ENCODE assay signal across 13 cellular contexts in the genomic region with DNA sequence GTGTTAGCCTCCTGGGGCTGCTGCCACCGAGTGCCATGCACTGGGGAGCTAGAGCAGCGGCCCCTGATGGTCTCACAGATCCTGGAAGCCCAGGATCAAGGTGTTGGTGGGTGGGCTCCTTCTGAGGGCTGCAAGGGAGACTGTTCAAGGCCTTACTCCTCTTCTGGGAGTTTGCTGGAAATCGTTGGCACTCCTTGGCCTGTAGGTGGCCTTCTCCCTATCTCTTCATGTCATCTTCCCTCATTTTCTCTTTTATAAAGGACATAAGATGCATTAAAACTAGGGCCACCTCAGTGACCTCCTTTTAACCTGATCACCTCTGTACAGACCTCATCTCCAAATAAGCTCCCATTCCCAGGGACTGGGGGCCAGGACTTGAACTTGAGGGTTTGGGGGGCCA. TPM values are rescaled to one million over a fixed set of nuclear protein-coding genes. Genes with fewer than 3 reads are reported as not detected.
DNase-seq lines count a peak whose midpoint lies in the region; ATAC-seq and TF ChIP-seq lines count a peak whose summit lies in the region.
"Had no signal": no experiment of that assay in that cellular context is flagged by ENCODE, and none has a peak within 500 bp of the region (broad histone marks: within the 10 kb centered on the region; RNA-seq: fewer than 3 reads in every experiment).

No MANE protein-coding gene starts in this region.

- dilution Hi-C loops in mammary epithelial cell (cut with HindIII; ENCODE audit: low sequenced_read_pairs), result no loop called here

- H2AFZ ChIP-seq in mammary epithelial cell (ENCODE audit: low read depth, low read length), result no peak overlapping the region

- intact Hi-C loops in activated CD8-positive, alpha-beta T cell treated with anti-CD3 and anti-CD28 coated beads for 36 hours (cut with micrococcal nuclease), result no loop called here
- intact Hi-C loops in mammary epithelial cell (cut with micrococcal nuclease), result no loop called here
- intact Hi-C loops in left colon (cut with DNase I, micrococcal nuclease), result no loop called here

- H3K4me3 ChIP-seq in mammary epithelial cell (replicated peaks in 1 of 3; ENCODE audit: insufficient read depth in 1 of 3, low read depth in 2 of 3, low read length in 3 of 3), result no peak overlapping the region
- H3K4me3 ChIP-seq: SJSA1 had no signal

- no peak for ATAC-seq in activated CD8-positive, alpha-beta T cell treated with anti-CD3 and anti-CD28 coated beads for 36 hours
- no peak for ATAC-seq in activated CD8-positive, alpha-beta T cell treated with anti-CD3 and anti-CD28 coated beads, Interleukin-2, amount 10 ng/mL, durations not matched to agents 7 days and 5 days
- no peak for ATAC-seq in left colon

- WGBS in mammary epithelial cell (ENCODE audit: low coverage, missing lambda C conversion rate), result 0% methylated on average over 1 of the region's 3 CpGs

- POLR2A ChIA-PET in activated CD8-positive, alpha-beta T cell treated with anti-CD3 and anti-CD28 coated beads for 36 hours (lab: Charles Lee), result no interaction called here
- POLR2A ChIA-PET in activated CD8-positive, alpha-beta T cell treated with anti-CD3 and anti-CD28 coated beads, Interleukin-2, amount 10 ng/mL, durations not matched to agents 7 days and 5 days (lab: Charles Lee), result no interaction called here

- H3K4me3 Mint-ChIP-seq in activated CD8-positive, alpha-beta T cell treated with anti-CD3 and anti-CD28 coated beads for 36 hours, result no peak overlapping the region
- H3K4me3 Mint-ChIP-seq in activated CD8-positive, alpha-beta T cell treated with anti-CD3 and anti-CD28 coated beads, Interleukin-2, amount 10 ng/mL, durations not matched to agents 7 days and 5 days, result no peak overlapping the region
- no peak overlapping the region for H3K4me3 Mint-ChIP-seq in osteocyte (ENCODE audit: unreplicated experiment)
- H3K4me3 Mint-ChIP-seq: activated CD4-positive, alpha-beta T cell treated with anti-CD3 and anti-CD28 coated beads, Interleukin-2, amount 10 ng/mL, durations not matched to agents 7 days and 5 days; B cell had no signal

- no peak for DNase-seq in activated CD8-positive, alpha-beta T cell treated with anti-CD3 and anti-CD28 coated beads for 36 hours
- DNase-seq in activated CD8-positive, alpha-beta T cell treated with anti-CD3 and anti-CD28 coated beads, Interleukin-2, amount 10 ng/mL, durations not matched to agents 7 days and 5 days, result no peak
- DNase-seq in M059J (ENCODE audit: low read depth), result peak; percentile 25
- no peak for DNase-seq in mammary epithelial cell
- no peak for DNase-seq in osteocyte (ENCODE audit: extremely low spot score, unreplicated experiment)
- DNase-seq in left colon, result no peak
- no peak for DNase-seq in NCI-H2171 treated with DMSO at 0.1 percent for 48 hours (lab: John Stamatoyannopoulos, UW)
- DNase-seq in NCI-H1105 treated with DMSO at 0.1 percent for 48 hours (lab: John Stamatoyannopoulos, UW), result no peak
- DNase-seq: activated CD4-positive, alpha-beta T cell treated with anti-CD3 and anti-CD28 coated beads, Interleukin-2, amount 10 ng/mL, durations not matched to agents 7 days and 5 days; activated gamma-delta T cell treated with Interleukin-2 at 50 U/mL for 16 hours had no signal

- no peaks in the 10 kb centered on the region for H3K79me2 ChIP-seq in mammary epithelial cell (ENCODE audit: insufficient read depth, low read length)

- no peak overlapping the region for H3K9ac ChIP-seq in mammary epithelial cell (ENCODE audit: insufficient read depth, low read length)

- no peaks in the 10 kb centered on the region for H3K4me1 ChIP-seq in mammary epithelial cell (ENCODE audit: insufficient read depth, low read length)
- H3K4me1 ChIP-seq: SJSA1 had no signal

- no peaks in the 10 kb centered on the region for H3K9me3 ChIP-seq in mammary epithelial cell (replicated peaks; ENCODE audit: insufficient read depth, low read length)
- H3K9me3 ChIP-seq: neutrophil, SJSA1 had no signal

- H3K27ac ChIP-seq in mammary epithelial cell (ENCODE audit: insufficient read depth, low read depth, low read length), result no peak overlapping the region
- H3K27ac ChIP-seq: neutrophil, SJSA1 had no signal

- H3K36me3 Mint-ChIP-seq in activated CD8-positive, alpha-beta T cell treated with anti-CD3 and anti-CD28 coated beads for 36 hours (ENCODE audit: low read depth), result no peaks in the 10 kb centered on the region
- H3K36me3 Mint-ChIP-seq in activated CD8-positive, alpha-beta T cell treated with anti-CD3 and anti-CD28 coated beads, Interleukin-2, amount 10 ng/mL, durations not matched to agents 7 days and 5 days (ENCODE audit: low read depth), result no peaks in the 10 kb centered on the region
- no peaks in the 10 kb centered on the region for H3K36me3 Mint-ChIP-seq in osteocyte (ENCODE audit: unreplicated experiment)

- CTCF ChIA-PET in activated CD8-positive, alpha-beta T cell treated with anti-CD3 and anti-CD28 coated beads for 36 hours (lab: Charles Lee), result no interaction called here
- CTCF ChIA-PET in activated CD8-positive, alpha-beta T cell treated with anti-CD3 and anti-CD28 coated beads, Interleukin-2, amount 10 ng/mL, durations not matched to agents 7 days and 5 days (lab: Charles Lee), result no interaction called here
- CTCF ChIA-PET in mammary epithelial cell (lab: Charles Lee; ENCODE audit: low non-redundant PET), result no interaction called here

- no TSS peak for BruUV-seq in mammary epithelial cell (replicated peaks; lab: Mats Ljungman, UMichigan)

- H3K4me1 Mint-ChIP-seq in activated CD8-positive, alpha-beta T cell treated with anti-CD3 and anti-CD28 coated beads for 36 hours (ENCODE audit: low read depth), result peaks cover 7% of the 10 kb centered on the region
- H3K4me1 Mint-ChIP-seq in activated CD8-positive, alpha-beta T cell treated with anti-CD3 and anti-CD28 coated beads, Interleukin-2, amount 10 ng/mL, durations not matched to agents 7 days and 5 days (ENCODE audit: low read depth), result no peaks in the 10 kb centered on the region
- H3K4me1 Mint-ChIP-seq in osteocyte (ENCODE audit: unreplicated experiment), result no peaks in the 10 kb centered on the region
- H3K4me1 Mint-ChIP-seq: activated CD4-positive, alpha-beta T cell treated with anti-CD3 and anti-CD28 coated beads, Interleukin-2, amount 10 ng/mL, durations not matched to agents 7 days and 5 days; B cell had no signal

- no peaks in the 10 kb centered on the region for H3K27me3 Mint-ChIP-seq in activated CD8-positive, alpha-beta T cell treated with anti-CD3 and anti-CD28 coated beads for 36 hours
- H3K27me3 Mint-ChIP-seq in activated CD8-positive, alpha-beta T cell treated with anti-CD3 and anti-CD28 coated beads, Interleukin-2, amount 10 ng/mL, durations not matched to agents 7 days and 5 days (ENCODE audit: low read depth), result no peaks in the 10 kb centered on the region
- peaks cover 6% of the 10 kb centered on the region for H3K27me3 Mint-ChIP-seq in osteocyte (ENCODE audit: unreplicated experiment)
- H3K27me3 Mint-ChIP-seq: activated CD4-positive, alpha-beta T cell treated with anti-CD3 and anti-CD28 coated beads, Interleukin-2, amount 10 ng/mL, durations not matched to agents 7 days and 5 days had no signal

- H3K27me3 ChIP-seq in mammary epithelial cell (ENCODE audit: insufficient read depth, low read length), result no peaks in the 10 kb centered on the region
- H3K27me3 ChIP-seq: neutrophil had no signal

- H3K27ac Mint-ChIP-seq in activated CD8-positive, alpha-beta T cell treated with anti-CD3 and anti-CD28 coated beads for 36 hours, result no peak overlapping the region
- no peak overlapping the region for H3K27ac Mint-ChIP-seq in activated CD8-positive, alpha-beta T cell treated with anti-CD3 and anti-CD28 coated beads, Interleukin-2, amount 10 ng/mL, durations not matched to agents 7 days and 5 days
- no peak overlapping the region for H3K27ac Mint-ChIP-seq in osteocyte (ENCODE audit: unreplicated experiment)
- H3K27ac Mint-ChIP-seq: activated CD4-positive, alpha-beta T cell treated with anti-CD3 and anti-CD28 coated beads, Interleukin-2, amount 10 ng/mL, durations not matched to agents 7 days and 5 days; B cell had no signal

- no peaks in the 10 kb centered on the region for H3K36me3 ChIP-seq in mammary epithelial cell (ENCODE audit: insufficient read depth, low read length)
- H3K36me3 ChIP-seq: neutrophil, SJSA1 had no signal

- no peak overlapping the region for H3K4me2 ChIP-seq in mammary epithelial cell (ENCODE audit: insufficient read depth, low read depth, low read length)

- TF ChIP-seq CTCF in activated CD8-positive, alpha-beta T cell treated with anti-CD3 and anti-CD28 coated beads for 36 hours (IDR thresholded peaks at IDR 0.05), result peak; percentile 31
- peak; percentile 39 to 46 for TF ChIP-seq CTCF in mammary epithelial cell (conservative IDR thresholded peaks at IDR 0.05 in 1 of 2, IDR thresholded peaks at IDR 0.05 in 1 of 2; ENCODE audit: extremely low read depth in 1 of 2, insufficient read depth in 1 of 2, low read depth in 1 of 2, low read length in 2 of 2)
- TF ChIP-seq CTCF in osteocyte (IDR thresholded peaks at IDR 0.05), result peak; percentile 36

- in situ Hi-C loops in mammary epithelial cell (cut with MboI; ENCODE audit: low sequenced_read_pairs in 2 of 2), result no loop called here

- no peaks in the 10 kb centered on the region for H3K9me3 Mint-ChIP-seq in activated CD8-positive, alpha-beta T cell treated with anti-CD3 and anti-CD28 coated beads for 36 hours
- H3K9me3 Mint-ChIP-seq in activated CD8-positive, alpha-beta T cell treated with anti-CD3 and anti-CD28 coated beads, Interleukin-2, amount 10 ng/mL, durations not matched to agents 7 days and 5 days (ENCODE audit: insufficient read depth), result no peaks in the 10 kb centered on the region
- H3K9me3 Mint-ChIP-seq in osteocyte (ENCODE audit: unreplicated experiment), result no peaks in the 10 kb centered on the region
- H3K9me3 Mint-ChIP-seq: activated CD4-positive, alpha-beta T cell treated with anti-CD3 and anti-CD28 coated beads, Interleukin-2, amount 10 ng/mL, durations not matched to agents 7 days and 5 days had no signal

- H4K20me1 ChIP-seq in mammary epithelial cell (ENCODE audit: insufficient read depth, low read length), result no peaks in the 10 kb centered on the region

RNA-seq across cellular contexts. Expression of a gene that starts 27.0 kb away (rescaled TPM):
- total RNA-seq in activated CD8-positive, alpha-beta T cell treated with anti-CD3 and anti-CD28 coated beads for 36 hours, result 10 to 100 TPM; 11.0 to 12.4 TPM
- total RNA-seq in activated CD8-positive, alpha-beta T cell treated with anti-CD3 and anti-CD28 coated beads, Interleukin-2, amount 10 ng/mL, durations not matched to agents 7 days and 5 days, result 10 to 100 TPM; 21.5 to 24.9 TPM
- total RNA-seq in M059J (2014; rRNA removed; shearing (Covaris generic)), result 5.0 and 6.4 TPM in 2 replicates
- total RNA-seq in mammary epithelial cell, result 10 to 100 TPM in 1 of 2 donors, 1 to 10 TPM in 1; 9.7 to 10.5 TPM
- polyA plus RNA-seq in mammary epithelial cell, result 4.6 TPM
- polyA minus RNA-seq in mammary epithelial cell, result 1.2 TPM
- 25.3 and 28.6 TPM in 2 replicates for total RNA-seq in osteocyte
- total RNA-seq in left colon, result 10 to 100 TPM; 12.9 to 17.4 TPM

RNA-seq across cellular contexts. Expression of a gene that starts 37.8 kb away (rescaled TPM):
- total RNA-seq in activated CD8-positive, alpha-beta T cell treated with anti-CD3 and anti-CD28 coated beads for 36 hours, result under 1 TPM in 1 of 2 experiments, not detected in 1; 0.09 TPM
- total RNA-seq in activated CD8-positive, alpha-beta T cell treated with anti-CD3 and anti-CD28 coated beads, Interleukin-2, amount 10 ng/mL, durations not matched to agents 7 days and 5 days, result under 1 TPM; 0.08 to 0.11 TPM
- 0.96 TPM in 1 of 2 replicates, not detected in the other for total RNA-seq in M059J (2014; rRNA removed; shearing (Covaris generic))
- total RNA-seq in mammary epithelial cell (1 to 10 TPM in 1 of 2 donors, under 1 TPM in 1; 0.17 to 4.0 TPM), osteocyte (3.4 and 4.4 TPM in 2 replicates), left colon (1 to 10 TPM; 1.5 to 6.0 TPM)
- polyA plus RNA-seq in mammary epithelial cell, result 0.28 TPM
- not detected for polyA minus RNA-seq in mammary epithelial cell
- total RNA-seq: SJSA1 had no signal
